25 cellular contexts compared by ENCODE assay signal in genomic region chr6:16253399-16254144, GRCh38. TPM values are rescaled to one million over a fixed set of nuclear protein-coding genes. Genes with fewer than 3 reads are reported as not detected.
"Had no signal": no experiment of that assay in that cellular context is flagged by ENCODE, and none has a peak within 500 bp of the region (broad histone marks: within the 10 kb centered on the region; RNA-seq: fewer than 3 reads in every experiment).

No MANE protein-coding gene starts in this region.

- ATAC-seq: heart left ventricle; mucosa of descending colon; right cardiac atrium; sciatic nerve; stimulated activated memory B cell treated with anti-CD40 and anti-IgM and Interleukin-4, amounts not matched to agents 10 μg/mL and 1 μg/mL and 100 μg/mL, for 72 hours had no signal

- H3K9me3 Mint-ChIP-seq: stimulated activated naive CD8-positive, alpha-beta T cell treated with anti-CD3 and anti-CD28 coated beads, Interleukin-15, amount 100 ng/mL, for 72 hours; type B pancreatic cell had no signal

- H3K36me3 ChIP-seq: ovary, uterus had no signal

- DNase-seq: heart left ventricle; islet precursor cell; left ventricle myocardium inferior; midbrain; mucosa of descending colon; naive thymus-derived CD4-positive, alpha-beta T cell; retina; right cardiac atrium; stimulated activated CD4-positive, alpha-beta T cell treated with anti-CD3 and anti-CD28 coated beads, Interleukin-12 subunit alpha, Interleukin-12 subunit beta, amount 100 ng/mL, for 4 hours; stimulated activated CD4-positive, alpha-beta T cell treated with anti-CD3 and anti-CD28 coated beads, Interleukin-15, amount 100 ng/mL, for 24 hours; stimulated activated CD4-positive, alpha-beta T cell treated with anti-CD3 and anti-CD28 coated beads, Interleukin-2, amount 100 ng/mL, for 24 hours; stimulated activated CD4-positive, alpha-beta T cell treated with anti-CD3 and anti-CD28 coated beads, Interleukin-4, amount 100 ng/mL, for 1 hour; stimulated activated naive CD4-positive, alpha-beta T cell treated with Interleukin-2 at 50 U/mL for 16 hours; stimulated activated naive CD8-positive, alpha-beta T cell treated with anti-CD3 and anti-CD28 coated beads, Interleukin-15, amount 100 ng/mL, for 72 hours; substantia nigra; uterus had no signal

- H3K36me3 Mint-ChIP-seq: stimulated activated memory B cell treated with anti-CD40 and anti-IgM and Interleukin-4, amounts not matched to agents 10 μg/mL and 1 μg/mL and 100 μg/mL, for 72 hours; type B pancreatic cell had no signal

- H3K27me3 Mint-ChIP-seq: stimulated activated memory B cell treated with anti-CD40 and anti-IgM and Interleukin-4, amounts not matched to agents 10 μg/mL and 1 μg/mL and 100 μg/mL, for 72 hours; stimulated activated naive CD8-positive, alpha-beta T cell treated with anti-CD3 and anti-CD28 coated beads, Interleukin-15, amount 100 ng/mL, for 72 hours had no signal

- H3K27ac ChIP-seq: heart left ventricle, left ventricle myocardium inferior, ovary, skin epidermis, tibial nerve, uterus had no signal

- H3K4me1 Mint-ChIP-seq: stimulated activated memory B cell treated with anti-CD40 and anti-IgM and Interleukin-4, amounts not matched to agents 10 μg/mL and 1 μg/mL and 100 μg/mL, for 72 hours had no signal

- H3K27me3 ChIP-seq: heart left ventricle, ovary, tibial nerve, uterus had no signal

- H3K27ac Mint-ChIP-seq: naive thymus-derived CD4-positive, alpha-beta T cell; progenitor cell of endocrine pancreas; stimulated activated memory B cell treated with anti-CD40 and anti-IgM and Interleukin-4, amounts not matched to agents 10 μg/mL and 1 μg/mL and 100 μg/mL, for 72 hours; type B pancreatic cell had no signal

- H3K4me3 ChIP-seq: heart left ventricle, left ventricle myocardium inferior, lung, mucosa of descending colon, ovary, skin epidermis, tibial nerve, uterus had no signal

- H3K4me3 Mint-ChIP-seq: naive thymus-derived CD4-positive, alpha-beta T cell; stimulated activated memory B cell treated with anti-CD40 and anti-IgM and Interleukin-4, amounts not matched to agents 10 μg/mL and 1 μg/mL and 100 μg/mL, for 72 hours; stimulated activated naive CD8-positive, alpha-beta T cell treated with anti-CD3 and anti-CD28 coated beads, Interleukin-15, amount 100 ng/mL, for 72 hours; type B pancreatic cell had no signal

- H3K4me1 ChIP-seq: tibial nerve, uterus had no signal

RNA-seq across cellular contexts. Expression of gene GMPR, which starts 15.2 kb away (rescaled TPM):
- polyA plus RNA-seq: neural cell had no signal
